Comparison of ENCODE assay signal across 11 cellular contexts in the genomic region with DNA sequence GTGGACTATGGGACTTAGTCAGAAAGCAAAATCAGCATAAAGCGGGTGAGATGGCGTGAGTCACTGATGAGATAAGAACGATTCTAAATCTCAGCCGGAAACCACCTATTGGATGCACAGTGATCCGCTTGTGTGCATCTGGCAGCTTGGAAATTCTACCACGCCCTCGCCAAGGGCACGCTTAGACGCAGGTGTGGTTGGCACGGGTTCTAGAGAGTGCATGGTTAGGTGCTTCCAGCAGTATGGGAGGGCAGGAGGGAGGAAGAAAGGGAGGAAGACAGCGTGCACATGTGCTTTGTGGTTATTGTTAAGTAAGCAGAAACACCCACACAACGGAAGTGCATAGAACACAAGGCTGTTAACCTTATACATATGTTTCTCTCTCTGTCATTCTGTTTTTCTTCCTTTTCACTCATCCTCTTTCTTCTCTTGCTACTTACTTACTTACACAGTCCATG.
DNase-seq lines count a peak whose midpoint lies in the region; ATAC-seq and TF ChIP-seq lines count a peak whose summit lies in the region.
"Had no signal": no experiment of that assay in that cellular context is flagged by ENCODE, and none has a peak within 500 bp of the region (broad histone marks: within the 10 kb centered on the region; RNA-seq: fewer than 3 reads in every experiment).

No MANE protein-coding gene starts in this region.

- H3K36me3 Mint-ChIP-seq in activated naive CD8-positive, alpha-beta T cell treated with anti-CD3 and anti-CD28 coated beads, Interleukin-2, amount 10 ng/mL, durations not matched to agents 7 days and 5 days, result no peaks in the 10 kb centered on the region
- H3K36me3 Mint-ChIP-seq: naive B cell had no signal

- no peaks in the 10 kb centered on the region for H3K9me3 Mint-ChIP-seq in activated naive CD8-positive, alpha-beta T cell treated with anti-CD3 and anti-CD28 coated beads, Interleukin-2, amount 10 ng/mL, durations not matched to agents 7 days and 5 days
- H3K9me3 Mint-ChIP-seq: naive B cell had no signal

- H3K27ac ChIP-seq in gastroesophageal sphincter (no peak overlapping the region), tibial nerve (no peak overlapping the region)
- H3K27ac ChIP-seq: brain microvascular endothelial cell had no signal

- peaks cover 6% of the 10 kb centered on the region for H3K4me1 Mint-ChIP-seq in activated naive CD8-positive, alpha-beta T cell treated with anti-CD3 and anti-CD28 coated beads, Interleukin-2, amount 10 ng/mL, durations not matched to agents 7 days and 5 days
- H3K4me1 Mint-ChIP-seq: naive B cell had no signal

- DNase-seq in A172 (ENCODE audit: low spot score) (peak; percentile 73), NCI-H69 (lab: John Stamatoyannopoulos, UW) (peak; percentile 15), tibial nerve (ENCODE audit: low spot score in 2 of 2) (no peak), KBM-7 (no peak), SIG-M5 treated with dmso at 0.1 percent for 504 hours (lab: John Stamatoyannopoulos, UW; ENCODE audit: unreplicated experiment) (no peak)
- no peak for DNase-seq in activated naive CD8-positive, alpha-beta T cell treated with anti-CD3 and anti-CD28 coated beads, Interleukin-2, amount 10 ng/mL, durations not matched to agents 7 days and 5 days
- DNase-seq: brain microvascular endothelial cell, glutamatergic neuron, naive B cell had no signal

- ATAC-seq in GM19351 (IDR thresholded peaks at IDR 0.05; ENCODE audit: unreplicated experiment), result peak; percentile 86
- ATAC-seq in activated naive CD8-positive, alpha-beta T cell treated with anti-CD3 and anti-CD28 coated beads, Interleukin-2, amount 10 ng/mL, durations not matched to agents 7 days and 5 days (ENCODE audit: low read depth), result no peak
- no peak for ATAC-seq in gastroesophageal sphincter

- no peaks in the 10 kb centered on the region for H3K4me1 ChIP-seq in gastroesophageal sphincter
- no peaks in the 10 kb centered on the region for H3K4me1 ChIP-seq in tibial nerve

- 81 to 89% methylated on average over 12 of the region's 12 CpGs for WGBS in gastroesophageal sphincter (ENCODE audit: low coverage in 1 of 2), 2 donors
- 64 to 75% methylated on average over 12 of the region's 12 CpGs for WGBS in tibial nerve, 2 donors

- in situ Hi-C loops in KBM-7 (cut with MboI; ENCODE audit: low pct_unique_long_range_greater_than_20kb, low sequenced_read_pairs), result no loop called here

- H3K27me3 Mint-ChIP-seq in activated naive CD8-positive, alpha-beta T cell treated with anti-CD3 and anti-CD28 coated beads, Interleukin-2, amount 10 ng/mL, durations not matched to agents 7 days and 5 days, result peaks cover 11% of the 10 kb centered on the region

- H3K36me3 ChIP-seq in gastroesophageal sphincter (no peaks in the 10 kb centered on the region), tibial nerve (no peaks in the 10 kb centered on the region)
- H3K36me3 ChIP-seq: brain microvascular endothelial cell had no signal

- TF ChIP-seq POLR2A in gastroesophageal sphincter (IDR thresholded peaks at IDR 0.05) (no peak), tibial nerve (IDR thresholded peaks at IDR 0.05) (no peak)

- H3K27me3 ChIP-seq in gastroesophageal sphincter (peaks cover 7% of the 10 kb centered on the region), tibial nerve (no peaks in the 10 kb centered on the region)
- H3K27me3 ChIP-seq: brain microvascular endothelial cell had no signal

- no peak for TF ChIP-seq CTCF in gastroesophageal sphincter (IDR thresholded peaks at IDR 0.05)
- no peak for TF ChIP-seq CTCF in tibial nerve (IDR thresholded peaks at IDR 0.05)

- H3K4me3 ChIP-seq in gastroesophageal sphincter (no peak overlapping the region), tibial nerve (no peak overlapping the region)

- POLR2A ChIA-PET in activated naive CD8-positive, alpha-beta T cell treated with anti-CD3 and anti-CD28 coated beads, Interleukin-2, amount 10 ng/mL, durations not matched to agents 7 days and 5 days (lab: Charles Lee), result no interaction called here

- no peak overlapping the region for H3K27ac Mint-ChIP-seq in activated naive CD8-positive, alpha-beta T cell treated with anti-CD3 and anti-CD28 coated beads, Interleukin-2, amount 10 ng/mL, durations not matched to agents 7 days and 5 days

- no peaks in the 10 kb centered on the region for H3K9me3 ChIP-seq in gastroesophageal sphincter
- no peaks in the 10 kb centered on the region for H3K9me3 ChIP-seq in tibial nerve

- peak overlapping the region; percentile 31 for H3K4me3 Mint-ChIP-seq in activated naive CD8-positive, alpha-beta T cell treated with anti-CD3 and anti-CD28 coated beads, Interleukin-2, amount 10 ng/mL, durations not matched to agents 7 days and 5 days
- H3K4me3 Mint-ChIP-seq: naive B cell had no signal

- TF ChIP-seq EP300 in gastroesophageal sphincter (IDR thresholded peaks at IDR 0.05), result no peak
- no peak for TF ChIP-seq EP300 in tibial nerve (IDR thresholded peaks at IDR 0.05)

Comparison
In these comparisons a context has a peak if more than half of its experiments do, and no peak if none do; other contexts are left out.
1. DNase-seq: peak in A172 (single experiment) and NCI-H69 (single experiment); none in activated naive CD8-positive, alpha-beta T cell treated with anti-CD3 and anti-CD28 coated beads, Interleukin-2, amount 10 ng/mL, durations not matched to agents 7 days and 5 days (single experiment), tibial nerve (0 of 2), KBM-7 (single experiment) and SIG-M5 treated with dmso at 0.1 percent for 504 hours (single experiment).